In the genomic region with DNA sequence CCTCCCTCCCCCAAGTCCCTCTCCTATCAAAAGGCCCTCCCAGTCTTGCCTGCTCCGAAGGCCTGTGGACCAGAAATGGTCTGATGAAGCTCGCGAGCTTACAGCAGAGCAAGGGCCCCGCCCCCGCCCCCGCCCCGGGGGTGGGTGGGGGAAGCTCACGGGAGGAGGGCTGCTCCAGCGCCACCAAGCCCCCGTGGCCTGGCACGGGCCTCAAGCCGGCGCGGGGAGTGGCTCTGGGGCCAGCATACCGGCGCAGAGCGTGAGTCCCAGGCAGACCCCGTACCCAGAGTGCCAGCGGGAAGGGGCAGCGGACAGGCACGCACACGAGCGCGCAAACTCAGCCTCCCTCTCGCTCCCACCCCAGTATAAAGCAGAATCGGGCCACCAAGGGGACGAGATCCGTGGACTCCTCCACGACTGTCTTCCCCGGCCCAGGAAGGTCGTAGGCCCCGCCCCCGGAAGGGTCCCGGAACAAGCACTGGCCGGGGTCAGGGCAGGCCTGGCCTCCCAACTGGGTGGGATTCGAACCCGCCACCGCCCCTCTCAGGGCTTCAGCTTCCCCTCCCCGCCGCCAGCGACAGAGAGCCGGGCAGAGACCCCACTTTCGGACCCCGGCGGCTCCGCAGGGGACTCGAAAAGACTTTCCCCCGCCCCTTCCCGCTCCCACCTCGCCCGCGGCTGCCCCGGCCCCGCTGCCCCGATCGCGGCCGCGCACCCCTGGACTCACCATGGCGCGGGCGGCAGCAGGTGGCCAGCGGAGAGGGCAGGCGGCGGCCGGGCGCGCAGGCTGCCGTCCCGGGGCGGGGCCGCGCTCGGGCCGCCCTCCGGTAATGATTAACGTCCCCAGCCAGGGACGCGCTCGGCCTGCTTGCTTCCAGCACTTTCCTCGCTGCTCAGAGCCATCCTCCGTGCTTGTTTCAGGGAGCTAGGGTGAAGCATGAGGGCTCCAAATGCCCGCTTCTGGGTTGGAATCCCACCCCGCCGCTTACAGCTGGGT, we compare ENCODE assay signal across 8 cellular contexts. TPM values are rescaled to one million over a fixed set of nuclear protein-coding genes. Genes with fewer than 3 reads are reported as not detected.
A peak's percentile ranks its signal among the peaks of the same experiment; 100 is the strongest.
DNase-seq lines count a peak whose midpoint lies in the region; ATAC-seq lines count a peak whose summit lies in the region.

A gene (minus strand): TSS at position 762 of the 997 bp plus-strand sequence. CDS start 32 bp downstream, at position 730.

- peak; percentile 84 for ATAC-seq in HG02678 (IDR thresholded peaks at IDR 0.05; ENCODE audit: unreplicated experiment)
- ATAC-seq in left lobe of liver, result peak; percentile 75

- DNase-seq in DMS 273 (lab: John Stamatoyannopoulos, UW; ENCODE audit: unreplicated experiment), result peak; percentile 78
- DNase-seq in DMS 273 treated with DMSO at 0.1 percent for 48 hours (lab: John Stamatoyannopoulos, UW), result no peak
- DNase-seq in NCI-H146 treated with DMSO at 0.1 percent for 48 hours (lab: John Stamatoyannopoulos, UW; ENCODE audit: unreplicated experiment), result peak; percentile 56
- DNase-seq in activated CD4-positive, alpha-beta T cell treated with anti-CD3 and anti-CD28 coated beads for 24 hours (ENCODE audit: low read depth in 2 of 2), result peak; percentile 55 to 57
- peak; percentile 93 for DNase-seq in left lobe of liver (ENCODE audit: low spot score)
- DNase-seq in stimulated activated CD4-positive, alpha-beta T cell treated with anti-CD3 and anti-CD28 coated beads, Interleukin-2, amount 100 ng/mL, for 24 hours, result peak; percentile 72 to 73

- peak within 1 kb of the TSS; percentile 80 for H3K27ac ChIP-seq in cingulate gyrus (ENCODE audit: low read depth, low read length)

RNA-seq across cellular contexts. Expression of the gene that starts here (rescaled TPM):
- 239 TPM for total RNA-seq in left lobe of liver
